Comparison of ENCODE assay signal across 18 cellular contexts in the genomic region with DNA sequence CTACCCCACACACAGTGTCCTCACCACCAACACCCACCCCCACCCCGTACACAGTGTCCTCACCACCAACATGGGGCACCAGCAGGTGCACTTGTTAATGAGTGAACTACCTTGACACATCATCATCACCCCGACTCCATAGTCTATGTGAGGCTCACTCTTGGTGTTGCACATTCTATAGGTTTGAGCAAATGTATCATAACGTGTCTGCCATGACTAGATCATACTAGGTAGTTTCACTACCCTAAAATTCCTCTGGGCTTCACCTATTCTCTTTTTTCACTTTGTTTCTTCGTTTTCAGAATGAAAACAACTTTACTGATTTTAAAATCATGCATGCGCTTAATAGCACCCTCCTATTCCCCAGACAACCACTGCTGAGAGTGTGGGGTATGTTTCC.
DNase-seq lines count a peak whose midpoint lies in the region; ATAC-seq and TF ChIP-seq lines count a peak whose summit lies in the region.
"Had no signal": no experiment of that assay in that cellular context is flagged by ENCODE, and none has a peak within 500 bp of the region (broad histone marks: within the 10 kb centered on the region; RNA-seq: fewer than 3 reads in every experiment).

No MANE protein-coding gene starts in this region.

- H3K27ac Mint-ChIP-seq in CD14-positive monocyte = no peak overlapping the region
- H3K27ac Mint-ChIP-seq: B cell; nephron; stimulated activated naive CD8-positive, alpha-beta T cell treated with anti-CD3 and anti-CD28 coated beads, Interleukin-15, Interleukin-2, amounts not matched to agents 100 ng/mL and 50 ng/mL, for 24 hours had no signal

- H2AFZ ChIP-seq in OCI-LY7 (ENCODE audit: low read length) = no peak overlapping the region

- no peak overlapping the region for H3K4me2 ChIP-seq in OCI-LY7 (ENCODE audit: low read length)

- H3K79me2 ChIP-seq in OCI-LY7 (ENCODE audit: insufficient read depth, low read depth, low read length) = no peaks in the 10 kb centered on the region

- H3K27ac ChIP-seq in OCI-LY7 (ENCODE audit: low read depth, low read length, poor library complexity, severe bottlenecking) = no peak overlapping the region

- no peaks in the 10 kb centered on the region for H3K9me2 ChIP-seq in OCI-LY7 (ENCODE audit: insufficient read depth, low read length)

- peaks cover 11% of the 10 kb centered on the region for H3K4me1 ChIP-seq in OCI-LY7 (ENCODE audit: insufficient read depth, low read length, poor library complexity, severe bottlenecking)

- DNase-seq in OCI-LY7 (ENCODE audit: low spot score) = peak; percentile 19
- DNase-seq in HUDEP-2 (lab: John Stamatoyannopoulos, UW; ENCODE audit: unreplicated experiment in 76 of 76) = no peak
- DNase-seq in CD14-positive monocyte (ENCODE audit: low spot score) = no peak
- DNase-seq in stimulated activated CD4-positive, alpha-beta T cell treated with anti-CD3 and anti-CD28 coated beads, Interleukin-12 subunit alpha, Interleukin-12 subunit beta, amount 100 ng/mL, for 4 hours = no peak
- no peak for DNase-seq in NCI-H2171 treated with DMSO at 0.1 percent for 48 hours (lab: John Stamatoyannopoulos, UW)
- DNase-seq: activated T-cell treated with anti-CD3 and anti-CD28 coated beads, Interleukin-2, amount 50 U/mL, for 1 hour; Calu3; effector CD8-positive, alpha-beta T cell; mesenchymal stem cell; MG63; NCI-H2081 treated with DMSO at 0.1 percent for 48 hours; NCI-H526 had no signal

- H4K20me1 ChIP-seq in OCI-LY7 (ENCODE audit: insufficient read depth, low read length) = no peaks in the 10 kb centered on the region

- H3K36me3 Mint-ChIP-seq in CD14-positive monocyte = no peaks in the 10 kb centered on the region

- H3K4me1 Mint-ChIP-seq in CD14-positive monocyte = peaks cover 23% of the 10 kb centered on the region
- H3K4me1 Mint-ChIP-seq: B cell had no signal

- H3K4me3 Mint-ChIP-seq in CD14-positive monocyte = no peak overlapping the region
- H3K4me3 Mint-ChIP-seq: B cell; nephron; stimulated activated naive CD8-positive, alpha-beta T cell treated with anti-CD3 and anti-CD28 coated beads, Interleukin-15, Interleukin-2, amounts not matched to agents 100 ng/mL and 50 ng/mL, for 24 hours had no signal

- POLR2A ChIA-PET in OCI-LY7 (lab: Charles Lee) = no interaction called here

- peaks cover 0 to 1% (median 0%) of the 10 kb centered on the region in 7 donors for H3K9me3 Mint-ChIP-seq in CD14-positive monocyte
- H3K9me3 Mint-ChIP-seq: nephron; stimulated activated naive CD8-positive, alpha-beta T cell treated with anti-CD3 and anti-CD28 coated beads, Interleukin-15, Interleukin-2, amounts not matched to agents 100 ng/mL and 50 ng/mL, for 24 hours had no signal

- no peaks in the 10 kb centered on the region for H3K36me3 ChIP-seq in OCI-LY7 (ENCODE audit: insufficient read depth, low read length)
- H3K36me3 ChIP-seq: MG63 had no signal

- H3K4me3 ChIP-seq in OCI-LY7 (ENCODE audit: low read depth, low read length, poor library complexity, severe bottlenecking) = no peak overlapping the region
- H3K4me3 ChIP-seq: MG63 had no signal

- peak; percentile 63 for ATAC-seq in GM18867 (IDR thresholded peaks at IDR 0.05; ENCODE audit: unreplicated experiment)
- ATAC-seq in GM21381 (IDR thresholded peaks at IDR 0.05; ENCODE audit: unreplicated experiment) = peak; percentile 64
- peak; percentile 88 for ATAC-seq in HG02938 (IDR thresholded peaks at IDR 0.05; ENCODE audit: unreplicated experiment)

- intact Hi-C loops in OCI-LY7 (cut with micrococcal nuclease; ENCODE audit: unreplicated experiment) = no loop called here
- intact Hi-C loops in CD14-positive monocyte (cut with micrococcal nuclease) = no loop called here

- CTCF ChIA-PET in OCI-LY7 (lab: Charles Lee; ENCODE audit: unreplicated experiment) = no interaction called here

- no peak for TF ChIP-seq CTCF in OCI-LY7 (conservative IDR thresholded peaks at IDR 0.05; ENCODE audit: low read length)
- no peak for TF ChIP-seq CTCF in CD14-positive monocyte (IDR thresholded peaks at IDR 0.05)

- no peaks in the 10 kb centered on the region for H3K9me3 ChIP-seq in OCI-LY7 (ENCODE audit: low read length)
- H3K9me3 ChIP-seq: MG63 had no signal

- BruUV-seq in OCI-LY7 (replicated peaks; lab: Mats Ljungman, UMichigan) = no TSS peak

- H3K27me3 Mint-ChIP-seq in CD14-positive monocyte (ENCODE audit: low read depth in 3 of 3) = peaks cover 7 to 29% (median 19%) of the 10 kb centered on the region in 3 donors
- H3K27me3 Mint-ChIP-seq: stimulated activated naive CD8-positive, alpha-beta T cell treated with anti-CD3 and anti-CD28 coated beads, Interleukin-15, Interleukin-2, amounts not matched to agents 100 ng/mL and 50 ng/mL, for 24 hours had no signal
